In genomic region chr6:12185081-12185673, GRCh38 we compare ENCODE assay signal across 16 cellular contexts.
DNase-seq lines count a peak whose midpoint lies in the region; ATAC-seq and TF ChIP-seq lines count a peak whose summit lies in the region.
"Had no signal": no experiment of that assay in that cellular context is flagged by ENCODE, and none has a peak within 500 bp of the region (broad histone marks: within the 10 kb centered on the region; RNA-seq: fewer than 3 reads in every experiment).

No MANE protein-coding gene starts in this region.

- H3K27ac ChIP-seq in GM23338 (ENCODE audit: low read depth) (no peak overlapping the region), IMR-90 (ENCODE audit: insufficient read depth, low read length) (no peak overlapping the region), mammary epithelial cell (ENCODE audit: insufficient read depth, low read depth, low read length) (no peak overlapping the region), upper lobe of left lung (no peak overlapping the region)
- H3K27ac ChIP-seq: BLaER1 had no signal

- no peak overlapping the region for H3K56ac ChIP-seq in IMR-90 (ENCODE audit: extremely low read depth, insufficient read depth, low read length)

- dilution Hi-C loops in IMR-90 (cut with HindIII; ENCODE audit: low sequenced_read_pairs, unreplicated experiment) (no loop called here), mammary epithelial cell (cut with HindIII; ENCODE audit: low sequenced_read_pairs) (no loop called here)

- no peaks in the 10 kb centered on the region for H3K36me3 ChIP-seq in GM23338 (ENCODE audit: insufficient read depth)
- no peaks in the 10 kb centered on the region for H3K36me3 ChIP-seq in IMR-90 (ENCODE audit: control insufficient read depth, insufficient read depth, low read length)
- no peaks in the 10 kb centered on the region for H3K36me3 ChIP-seq in mammary epithelial cell (ENCODE audit: insufficient read depth, low read length)
- H3K36me3 ChIP-seq in upper lobe of left lung = no peaks in the 10 kb centered on the region
- H3K36me3 ChIP-seq: BLaER1 had no signal

- TF ChIP-seq RAD21 in IMR-90 (IDR thresholded peaks at IDR 0.05; ENCODE audit: low read length) = no peak

- ATAC-seq in GM23338 (no peak), IMR-90 (ENCODE audit: low read depth) (no peak), HG03460 (IDR thresholded peaks at IDR 0.05; ENCODE audit: unreplicated experiment) (no peak), upper lobe of left lung (ENCODE audit: low FRiP score in 2 of 2) (no peak), GM19328 (IDR thresholded peaks at IDR 0.05; ENCODE audit: unreplicated experiment) (no peak)
- ATAC-seq: HepG2 had no signal

- H3K4me2 ChIP-seq in GM23338 (no peak overlapping the region), IMR-90 (ENCODE audit: low read depth, low read length) (no peak overlapping the region), mammary epithelial cell (ENCODE audit: insufficient read depth, low read depth, low read length) (no peak overlapping the region)
- H3K4me2 ChIP-seq: BLaER1 had no signal

- TF ChIP-seq EP300 in upper lobe of left lung (IDR thresholded peaks at IDR 0.05) = no peak

- no peak overlapping the region for H2AK9ac ChIP-seq in IMR-90 (replicated peaks; ENCODE audit: low read depth, low read length, poor library complexity)

- 100% methylated on average over 1 of the region's 6 CpGs; no CpG with 5 or more reads in 1 of the 2 experiments for WGBS in IMR-90 (ENCODE audit: extremely low coverage in 2 of 2, insufficient read length in 1 of 2), 2 experiments
- 86% methylated on average over 6 of the region's 6 CpGs for WGBS in mammary epithelial cell (ENCODE audit: low coverage, missing lambda C conversion rate)
- WGBS in upper lobe of left lung, 2 donors = 92 to 98% methylated on average over 6 of the region's 6 CpGs

- no peak overlapping the region for H2BK5ac ChIP-seq in IMR-90 (ENCODE audit: low read depth, low read length, poor library complexity, severe bottlenecking)

- no peaks in the 10 kb centered on the region for H3K79me1 ChIP-seq in IMR-90 (ENCODE audit: low read depth in 1 of 2, low read length in 2 of 2)

- no peaks in the 10 kb centered on the region for H3K36me3 Mint-ChIP-seq in GM23338 (ENCODE audit: low read depth)
- H3K36me3 Mint-ChIP-seq: CD14-positive monocyte; CD4-positive, alpha-beta memory T cell had no signal

- intact Hi-C loops in IMR-90 (cut with micrococcal nuclease) (no loop called here), mammary epithelial cell (cut with micrococcal nuclease) (no loop called here)

- no peak overlapping the region for H2BK120ac ChIP-seq in IMR-90 (ENCODE audit: low read depth, low read length)

- H4K20me1 ChIP-seq in GM23338 (replicated peaks; ENCODE audit: insufficient read depth) (no peaks in the 10 kb centered on the region), IMR-90 (ENCODE audit: insufficient read depth, low read length) (no peaks in the 10 kb centered on the region), mammary epithelial cell (ENCODE audit: insufficient read depth, low read length) (no peaks in the 10 kb centered on the region)
- H4K20me1 ChIP-seq: BLaER1 had no signal

- H4K91ac ChIP-seq in IMR-90 (ENCODE audit: insufficient read depth, low read depth, low read length) = no peak overlapping the region

- no peaks in the 10 kb centered on the region for H3F3A ChIP-seq in GM23338 (replicated peaks; ENCODE audit: low read depth)

- H3K4me3 ChIP-seq in GM23338 (no peak overlapping the region), IMR-90 (ENCODE audit: insufficient read depth, low read depth, low read length) (no peak overlapping the region), mammary epithelial cell (replicated peaks in 1 of 3; ENCODE audit: insufficient read depth in 1 of 3, low read depth in 2 of 3, low read length in 3 of 3) (no peak overlapping the region), upper lobe of left lung (no peak overlapping the region)
- H3K4me3 ChIP-seq: BLaER1 had no signal

- no peak overlapping the region for H3K4me3 Mint-ChIP-seq in GM23338
- H3K4me3 Mint-ChIP-seq: CD14-positive monocyte; CD4-positive, alpha-beta memory T cell had no signal

- no peak overlapping the region; the same call in 1 of the 2 replicates for H3K14ac ChIP-seq in IMR-90 (replicated peaks; ENCODE audit: low read depth, low read length)

- H3K9me2 ChIP-seq in GM23338 (ENCODE audit: insufficient read depth) = no peaks in the 10 kb centered on the region

- H3K9ac ChIP-seq in IMR-90 (ENCODE audit: low read depth, low read length) (no peak overlapping the region), mammary epithelial cell (ENCODE audit: insufficient read depth, low read length) (no peak overlapping the region)
- H3K9ac ChIP-seq: BLaER1 had no signal

- CTCF ChIA-PET in IMR-90 (lab: Yijun Ruan, JAX) = no interaction called here
- CTCF ChIA-PET in mammary epithelial cell (lab: Charles Lee; ENCODE audit: low non-redundant PET) = no interaction called here

- H3K79me2 ChIP-seq in GM23338 (replicated peaks; ENCODE audit: insufficient read depth) (no peaks in the 10 kb centered on the region), mammary epithelial cell (ENCODE audit: insufficient read depth, low read length) (no peaks in the 10 kb centered on the region)

- H3K9me1 ChIP-seq in IMR-90 (ENCODE audit: insufficient read depth, low read length) = no peaks in the 10 kb centered on the region

- 0 out of 2 replicates have a peak overlapping the region, but pooled peaks have one; percentile 56 for H3K23ac ChIP-seq in IMR-90 (ENCODE audit: low read depth, low read length)

- H2BK20ac ChIP-seq in IMR-90 (ENCODE audit: low read depth, low read length) = no peak overlapping the region

- 0 out of 2 replicates have a peak overlapping the region, but pooled peaks have one; percentile 30 for H3K27ac Mint-ChIP-seq in GM23338
- H3K27ac Mint-ChIP-seq: CD14-positive monocyte had no signal

- POLR2A ChIA-PET in IMR-90 (lab: Charles Lee; ENCODE audit: unreplicated experiment) = no interaction called here

- H3K4me1 ChIP-seq in GM23338 (ENCODE audit: insufficient read depth) = no peaks in the 10 kb centered on the region
- H3K4me1 ChIP-seq in IMR-90 (ENCODE audit: control insufficient read depth, insufficient read depth, low read length) = peaks cover 2% of the 10 kb centered on the region; the same call in 1 of the 2 replicates
- peaks cover 5% of the 10 kb centered on the region for H3K4me1 ChIP-seq in mammary epithelial cell (ENCODE audit: insufficient read depth, low read length)
- no peaks in the 10 kb centered on the region for H3K4me1 ChIP-seq in upper lobe of left lung
- H3K4me1 ChIP-seq: BLaER1 had no signal

- H2AK5ac ChIP-seq in IMR-90 (ENCODE audit: low read depth, low read length) = no peak overlapping the region

- no peaks in the 10 kb centered on the region for H3K9me3 ChIP-seq in IMR-90 (ENCODE audit: control insufficient read depth, insufficient read depth, low read length)
- no peaks in the 10 kb centered on the region for H3K9me3 ChIP-seq in mammary epithelial cell (replicated peaks; ENCODE audit: insufficient read depth, low read length)
- H3K9me3 ChIP-seq in upper lobe of left lung = no peaks in the 10 kb centered on the region
- H3K9me3 ChIP-seq: BLaER1 had no signal

- no peaks in the 10 kb centered on the region for H3K9me3 Mint-ChIP-seq in GM23338
- H3K9me3 Mint-ChIP-seq: CD14-positive monocyte had no signal

- no peak for TF ChIP-seq POLR2A in IMR-90 (IDR thresholded peaks at IDR 0.05; ENCODE audit: low read depth, low read length)
- no peak for TF ChIP-seq POLR2A in upper lobe of left lung (IDR thresholded peaks at IDR 0.05)

- DNase-seq in GM23338 (ENCODE audit: low spot score) (no peak), IMR-90 (no peak), mammary epithelial cell (peak; percentile 16), islet precursor cell (peak; percentile 72), upper lobe of left lung (no peak), NCI-H774 (lab: John Stamatoyannopoulos, UW) (no peak)
- DNase-seq: 8988T; CD4-positive, alpha-beta memory T cell; DMS153; DMS79; GF-D8 had no signal

- no peak overlapping the region for H4K5ac ChIP-seq in IMR-90 (ENCODE audit: low read depth, low read length)

- H3K27me3 Mint-ChIP-seq in GM23338 (ENCODE audit: insufficient read depth, low read depth, poor library complexity) = no peaks in the 10 kb centered on the region

- H3K27me3 ChIP-seq in GM23338 (ENCODE audit: insufficient read depth) = no peaks in the 10 kb centered on the region
- H3K27me3 ChIP-seq in IMR-90 (ENCODE audit: control insufficient read depth, insufficient read depth, low read length) = no peaks in the 10 kb centered on the region
- no peaks in the 10 kb centered on the region for H3K27me3 ChIP-seq in mammary epithelial cell (ENCODE audit: insufficient read depth, low read length)
- no peaks in the 10 kb centered on the region for H3K27me3 ChIP-seq in upper lobe of left lung
- H3K27me3 ChIP-seq: BLaER1 had no signal

- TF ChIP-seq CTCF in GM23338 (conservative IDR thresholded peaks at IDR 0.05; ENCODE audit: low read depth in 2 of 2) (no peak), IMR-90 (conservative IDR thresholded peaks at IDR 0.05; ENCODE audit: low read depth, low read length) (no peak), mammary epithelial cell (conservative IDR thresholded peaks at IDR 0.05 in 1 of 2, IDR thresholded peaks at IDR 0.05 in 1 of 2; ENCODE audit: extremely low read depth in 1 of 2, insufficient read depth in 1 of 2, low read depth in 1 of 2, low read length in 2 of 2) (no peak), upper lobe of left lung (IDR thresholded peaks at IDR 0.05) (no peak)

- no peak overlapping the region for H3K4ac ChIP-seq in IMR-90 (ENCODE audit: low read depth, low read length)

- H3K18ac ChIP-seq in IMR-90 (ENCODE audit: low read depth, low read length) = no peak overlapping the region

- BruUV-seq in IMR-90 (replicated peaks; lab: Mats Ljungman, UMichigan) (no TSS peak), mammary epithelial cell (replicated peaks; lab: Mats Ljungman, UMichigan) (no TSS peak)

- in situ Hi-C loops in IMR-90 (cut with MboI; ENCODE audit: low sequenced_read_pairs) (no loop called here), mammary epithelial cell (cut with MboI; ENCODE audit: low sequenced_read_pairs in 2 of 2) (no loop called here)

- no peak overlapping the region for H2BK15ac ChIP-seq in IMR-90 (ENCODE audit: low read depth, low read length)

- H2AFZ ChIP-seq in GM23338 (no peak overlapping the region; the same call in 1 of the 2 replicates), IMR-90 (replicated peaks; ENCODE audit: low read length, poor library complexity) (no peak overlapping the region), mammary epithelial cell (ENCODE audit: low read depth, low read length) (peak overlapping the region; percentile 56)

- H3K4me1 Mint-ChIP-seq in GM23338 = peaks cover 2% of the 10 kb centered on the region; the same call in 1 of the 3 replicates
- H3K4me1 Mint-ChIP-seq: CD14-positive monocyte had no signal

- no peak overlapping the region for H4K8ac ChIP-seq in IMR-90 (ENCODE audit: low read depth in 2 of 2, low read length in 2 of 2)

TF ChIP-seq in IMR-90, 13 proteins besides CTCF, POLR2A, EP300 and RAD21 (continues in another document):
- TF ChIP-seq MAFK (IDR thresholded peaks at IDR 0.05; ENCODE audit: low read depth, low read length) = no peak
- no peak for TF ChIP-seq MXI1 (IDR thresholded peaks at IDR 0.05; ENCODE audit: borderline replicate concordance, low read depth, low read length)

Comparison
In these comparisons a context has a peak if more than half of its experiments do, and no peak if none do; other contexts are left out.
1. DNase-seq: peak in mammary epithelial cell (single experiment) and islet precursor cell (single experiment); none in GM23338 (single experiment), IMR-90 (single experiment), upper lobe of left lung (0 of 2) and NCI-H774 (single experiment).